In the genomic region with DNA sequence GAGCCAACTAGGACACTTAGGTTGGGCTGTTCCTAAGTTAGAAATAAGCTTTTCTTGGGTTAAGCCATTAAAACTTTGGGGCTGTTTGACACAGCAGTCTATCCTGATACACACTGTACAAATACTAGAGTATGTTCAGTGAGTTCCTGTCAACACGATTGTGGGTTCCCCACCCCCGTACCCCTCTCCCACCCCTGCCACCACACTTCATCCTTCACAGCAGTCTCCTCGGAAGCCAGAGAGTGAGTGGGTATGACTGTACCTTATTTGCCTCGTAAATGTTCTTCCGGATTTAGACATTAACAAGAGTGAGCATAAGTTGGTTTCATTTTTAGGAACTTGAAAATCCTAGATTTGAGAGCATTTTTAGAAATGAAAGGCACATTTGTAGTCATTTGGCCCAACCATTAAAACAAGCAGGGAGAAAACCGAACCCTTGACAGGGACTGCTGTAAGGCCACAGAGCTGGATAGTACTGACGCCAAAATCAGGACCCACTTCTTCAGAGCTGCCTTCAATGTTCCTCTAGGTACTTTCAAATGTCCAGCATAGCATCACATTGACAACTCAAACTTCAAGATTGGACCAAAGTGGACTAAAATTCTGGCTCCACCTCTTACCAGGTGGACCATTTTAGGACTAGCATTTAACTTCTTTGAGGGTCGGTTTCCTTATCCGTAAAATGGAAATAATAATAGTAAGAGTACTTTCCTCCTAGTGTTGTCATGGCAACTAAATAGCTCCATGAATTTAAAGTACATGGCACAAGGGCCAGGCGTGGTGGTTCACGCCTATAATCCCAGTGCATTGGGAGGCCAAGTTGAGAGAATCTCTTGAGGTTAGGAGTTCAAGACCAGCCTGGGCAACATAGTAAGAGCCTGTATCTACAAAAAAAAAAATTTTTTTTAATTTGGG, we compare ENCODE assay signal across 9 cellular contexts.
DNase-seq lines count a peak whose midpoint lies in the region; ATAC-seq and TF ChIP-seq lines count a peak whose summit lies in the region.
"Had no signal": no experiment of that assay in that cellular context is flagged by ENCODE, and none has a peak within 500 bp of the region (broad histone marks: within the 10 kb centered on the region; RNA-seq: fewer than 3 reads in every experiment).

No MANE protein-coding gene starts in this region.

- ATAC-seq in GM21367 (IDR thresholded peaks at IDR 0.05; ENCODE audit: unreplicated experiment) (peak; percentile 76), HG03575 (IDR thresholded peaks at IDR 0.05; ENCODE audit: extremely low read depth, insufficient number of reproducible peaks, low FRiP score, unreplicated experiment) (peak; percentile 64)

- H3K4me1 Mint-ChIP-seq in CD4-positive, alpha-beta memory T cell = peaks cover 15 to 34% (median 21%) of the 10 kb centered on the region in 4 donors
- H3K4me1 Mint-ChIP-seq: brain had no signal

- H3K36me3 ChIP-seq in CD4-positive, alpha-beta memory T cell (ENCODE audit: insufficient read depth, low read length) = no peaks in the 10 kb centered on the region
- no peaks in the 10 kb centered on the region for H3K36me3 ChIP-seq in adrenal gland (replicated peaks in 1 of 2)

- no peaks in the 10 kb centered on the region for H3K27me3 ChIP-seq in CD4-positive, alpha-beta memory T cell (ENCODE audit: insufficient read depth, low read length)
- H3K27me3 ChIP-seq in adrenal gland = no peaks in the 10 kb centered on the region

- peak overlapping the region; percentile 72 to 98 (median 92) for H3K27ac Mint-ChIP-seq in CD4-positive, alpha-beta memory T cell
- H3K27ac Mint-ChIP-seq: brain had no signal

- peak overlapping the region in 1 of 2 donors; percentile 29 for H3K4me3 ChIP-seq in CD4-positive, alpha-beta memory T cell (ENCODE audit: low read length in 2 of 2)
- no peak overlapping the region for H3K4me3 ChIP-seq in adrenal gland

- WGBS in adrenal gland, 4 donors = 80 to 85% (median 83%) methylated on average over 10 to 11 of the region's 11 CpGs

- H3K27ac ChIP-seq in CD4-positive, alpha-beta memory T cell (ENCODE audit: low read depth, low read length) = peak overlapping the region; percentile 44
- peak overlapping the region in 1 of 5 donors; percentile 1 for H3K27ac ChIP-seq in adrenal gland

- no peaks in the 10 kb centered on the region for H3K36me3 Mint-ChIP-seq in CD4-positive, alpha-beta memory T cell
- H3K36me3 Mint-ChIP-seq: brain had no signal

- peaks cover 23% of the 10 kb centered on the region for H3K4me1 ChIP-seq in CD4-positive, alpha-beta memory T cell (ENCODE audit: insufficient read depth, low read length)
- H3K4me1 ChIP-seq in adrenal gland (replicated peaks in 1 of 2) = no peaks in the 10 kb centered on the region

- POLR2A ChIA-PET in CD4-positive, alpha-beta memory T cell (lab: Charles Lee; ENCODE audit: partially characterized antibody) = interaction anchor here (0.6 to 3.1 kb wide), 11 partner anchors 10 to 168 kb away, joined by 3 to 29 read pairs (median 5); partner anchors contain the start of gene SERTAD2

- no peaks in the 10 kb centered on the region for H3K9me3 ChIP-seq in CD4-positive, alpha-beta memory T cell (ENCODE audit: control insufficient read depth in 1 of 2, low read length in 2 of 2)
- no peaks in the 10 kb centered on the region for H3K9me3 ChIP-seq in adrenal gland (replicated peaks in 1 of 3)

- DNase-seq in CD4-positive, alpha-beta memory T cell = peak; percentile 52 to 67 (median 64)
- DNase-seq in activated T-helper 1 cell treated with anti-CD3 and anti-CD28 coated beads, Interleukin-2, amount 50 U/mL, for 16 hours (ENCODE audit: low read depth in 1 of 2, low spot score in 1 of 2) = peak; percentile 12 to 19
- peak; percentile 60 for DNase-seq in stimulated activated CD4-positive, alpha-beta T cell treated with anti-CD3 and anti-CD28 coated beads, Interleukin-15, amount 100 ng/mL, for 24 hours
- no peak for DNase-seq in foreskin melanocyte
- DNase-seq in adrenal gland = no peak
- DNase-seq in NCI-H1105 treated with DMSO at 0.1 percent for 48 hours (lab: John Stamatoyannopoulos, UW) = no peak

- H3K4me3 Mint-ChIP-seq in CD4-positive, alpha-beta memory T cell = peak overlapping the region; percentile 66 to 93 (median 80)
- H3K4me3 Mint-ChIP-seq: brain had no signal

- intact Hi-C loops in CD4-positive, alpha-beta memory T cell (cut with micrococcal nuclease) = loop anchor here (1.0 kb wide), 1 partner anchor 11 kb away; no protein-coding TSS in a partner anchor
- intact Hi-C loops in adrenal gland (cut with DNase I) = no loop called here

- no peak for TF ChIP-seq POLR2A in adrenal gland (IDR thresholded peaks at IDR 0.05)

- no peaks in the 10 kb centered on the region for H3K9me3 Mint-ChIP-seq in CD4-positive, alpha-beta memory T cell
- H3K9me3 Mint-ChIP-seq: brain had no signal

- CTCF ChIA-PET in CD4-positive, alpha-beta memory T cell (lab: Charles Lee; ENCODE audit: partially characterized antibody) = interaction anchor here (0.7 to 3.7 kb wide), 14 partner anchors 9 to 763 kb away, joined by 3 to 24 read pairs (median 3); partner anchors contain the start of genes AFTPH and SERTAD2

- peaks cover 0 to 2% of the 10 kb centered on the region in 2 donors for H3K27me3 Mint-ChIP-seq in CD4-positive, alpha-beta memory T cell
- H3K27me3 Mint-ChIP-seq: brain had no signal

- no peak for TF ChIP-seq CTCF in adrenal gland (IDR thresholded peaks at IDR 0.05)

Comparison
In these comparisons a context has a peak if more than half of its experiments do, and no peak if none do; other contexts are left out.
1. DNase-seq: peak in CD4-positive, alpha-beta memory T cell (5 of 5), activated T-helper 1 cell treated with anti-CD3 and anti-CD28 coated beads, Interleukin-2, amount 50 U/mL, for 16 hours (2 of 2) and stimulated activated CD4-positive, alpha-beta T cell treated with anti-CD3 and anti-CD28 coated beads, Interleukin-15, amount 100 ng/mL, for 24 hours (single experiment); none in foreskin melanocyte (single experiment), adrenal gland (0 of 7) and NCI-H1105 treated with DMSO at 0.1 percent for 48 hours (single experiment).